In genomic region chr15:44676676-44677075, GRCh38 we compare ENCODE assay signal across 11 cellular contexts. TPM values are rescaled to one million over a fixed set of nuclear protein-coding genes. Genes with fewer than 3 reads are reported as not detected.
A peak's percentile ranks its signal among the peaks of the same experiment; 100 is the strongest.
DNase-seq lines count a peak whose midpoint lies in the region; ATAC-seq and TF ChIP-seq lines count a peak whose summit lies in the region.
"Had no signal": no experiment of that assay in that cellular context is flagged by ENCODE, and none has a peak within 500 bp of the region (broad histone marks: within the 10 kb centered on the region; RNA-seq: fewer than 3 reads in every experiment).

No MANE protein-coding gene starts in this region.

- H3K4me3 Mint-ChIP-seq in T-helper 1 cell treated with Interleukin-12 subunit alpha and Interleukin-12 subunit beta and Interleukin-4 antibody, amounts not matched to agents 30 μg/mL and 1 μg/mL, for 36 hours, result peak overlapping the region; percentile 69

- no peaks in the 10 kb centered on the region for H3K27me3 ChIP-seq in upper lobe of right lung
- H3K27me3 ChIP-seq: BLaER1 had no signal

- no peaks in the 10 kb centered on the region for H3K36me3 ChIP-seq in upper lobe of right lung
- H3K36me3 ChIP-seq: BLaER1 had no signal

- H3K4me1 ChIP-seq in upper lobe of right lung, result no peaks in the 10 kb centered on the region

- DNase-seq in stimulated activated CD4-positive, alpha-beta T cell treated with anti-CD3 and anti-CD28 coated beads, Interleukin-12 subunit alpha, Interleukin-12 subunit beta, amount 100 ng/mL, for 4 hours, result peak; percentile 23
- no peak for DNase-seq in stimulated activated CD4-positive, alpha-beta T cell treated with anti-CD3 and anti-CD28 coated beads, Interleukin-4, amount 100 ng/mL, for 1 hour
- DNase-seq in upper lobe of right lung (no peak), SW 1271 (lab: John Stamatoyannopoulos, UW) (no peak), GM19240 (ENCODE audit: insufficient read length, low spot score) (no peak), Right ventricle myocardium superior (no peak)
- DNase-seq: KG1, NCI-H2171 treated with DMSO at 0.1 percent for 48 hours had no signal

- H3K4me1 Mint-ChIP-seq in T-helper 1 cell treated with Interleukin-12 subunit alpha and Interleukin-12 subunit beta and Interleukin-4 antibody, amounts not matched to agents 30 μg/mL and 1 μg/mL, for 36 hours (ENCODE audit: low read depth), result peaks cover 66% of the 10 kb centered on the region

- no peak for TF ChIP-seq CTCF in upper lobe of right lung (IDR thresholded peaks at IDR 0.05)

- peaks cover 32% of the 10 kb centered on the region for H3K36me3 Mint-ChIP-seq in T-helper 1 cell treated with Interleukin-12 subunit alpha and Interleukin-12 subunit beta and Interleukin-4 antibody, amounts not matched to agents 30 μg/mL and 1 μg/mL, for 36 hours (ENCODE audit: low read depth)

- no peaks in the 10 kb centered on the region for H3K27me3 Mint-ChIP-seq in T-helper 1 cell treated with Interleukin-12 subunit alpha and Interleukin-12 subunit beta and Interleukin-4 antibody, amounts not matched to agents 30 μg/mL and 1 μg/mL, for 36 hours (ENCODE audit: low read depth)

- peak overlapping the region; percentile 91 for H3K27ac Mint-ChIP-seq in T-helper 1 cell treated with Interleukin-12 subunit alpha and Interleukin-12 subunit beta and Interleukin-4 antibody, amounts not matched to agents 30 μg/mL and 1 μg/mL, for 36 hours

- H3K9me3 ChIP-seq in upper lobe of right lung, result no peaks in the 10 kb centered on the region
- H3K9me3 ChIP-seq: BLaER1 had no signal

- H3K9me3 Mint-ChIP-seq in T-helper 1 cell treated with Interleukin-12 subunit alpha and Interleukin-12 subunit beta and Interleukin-4 antibody, amounts not matched to agents 30 μg/mL and 1 μg/mL, for 36 hours, result peaks cover 13% of the 10 kb centered on the region

- no peak overlapping the region for H3K4me3 ChIP-seq in upper lobe of right lung
- H3K4me3 ChIP-seq: BLaER1 had no signal

- intact Hi-C loops in upper lobe of right lung (cut with DNase I) (no loop called here), Right ventricle myocardium superior (cut with DNase I) (no loop called here)

- ATAC-seq in esophagus mucosa, result peak; percentile 49
- ATAC-seq in upper lobe of right lung, result peak; percentile 45
- no peak for ATAC-seq in Right ventricle myocardium superior (ENCODE audit: poor library complexity)

- peak overlapping the region; percentile 45 for H3K27ac ChIP-seq in upper lobe of right lung
- H3K27ac ChIP-seq: BLaER1 had no signal

RNA-seq across cellular contexts. Expression of gene SPG11, which starts 13.2 kb away (rescaled TPM):
- 57.9 TPM for total RNA-seq in esophagus mucosa
- total RNA-seq in upper lobe of right lung, result 97.6 TPM
- total RNA-seq in Right ventricle myocardium superior, result 43.8 TPM

RNA-seq across cellular contexts. Expression of gene PATL2, which starts 34.4 kb away (rescaled TPM):
- total RNA-seq in esophagus mucosa (1.2 TPM), upper lobe of right lung (3.7 TPM), Right ventricle myocardium superior (3.2 TPM)

RNA-seq across cellular contexts. Expression of gene B2M, which starts 34.6 kb away (rescaled TPM):
- total RNA-seq in esophagus mucosa, result 469 TPM
- 4,033 TPM for total RNA-seq in upper lobe of right lung
- total RNA-seq in Right ventricle myocardium superior, result 1,025 TPM

RNA-seq across cellular contexts. Expression of gene TRIM69, which starts 59.7 kb away (rescaled TPM):
- 17.9 TPM for total RNA-seq in esophagus mucosa
- total RNA-seq in upper lobe of right lung, result 25.4 TPM
- total RNA-seq in Right ventricle myocardium superior, result 53.9 TPM
